15 cellular contexts compared by ENCODE assay signal in the genomic region with DNA sequence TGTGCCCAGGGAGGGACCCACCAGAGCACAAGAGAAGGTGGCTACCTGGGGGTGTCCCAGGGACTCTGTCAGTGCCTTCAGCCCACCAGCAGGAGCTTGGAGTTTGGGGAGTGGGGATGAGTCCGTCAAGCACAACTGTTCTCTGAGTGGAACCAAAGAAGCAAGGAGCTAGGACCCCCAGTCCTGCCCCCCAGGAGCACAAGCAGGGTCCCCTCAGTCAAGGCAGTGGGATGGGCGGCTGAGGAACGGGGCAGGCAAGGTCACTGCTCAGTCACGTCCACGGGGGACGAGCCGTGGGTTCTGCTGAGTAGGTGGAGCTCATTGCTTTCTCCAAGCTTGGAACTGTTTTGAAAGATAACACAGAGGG. TPM values are rescaled to one million over a fixed set of nuclear protein-coding genes. Genes with fewer than 3 reads are reported as not detected.
DNase-seq lines count a peak whose midpoint lies in the region; ATAC-seq and TF ChIP-seq lines count a peak whose summit lies in the region.
"Had no signal": no experiment of that assay in that cellular context is flagged by ENCODE, and none has a peak within 500 bp of the region (broad histone marks: within the 10 kb centered on the region; RNA-seq: fewer than 3 reads in every experiment).

No MANE protein-coding gene starts in this region.

- peaks cover 25 to 28% of the 10 kb centered on the region in 2 donors for H3K4me1 Mint-ChIP-seq in effector memory CD8-positive, alpha-beta T cell (ENCODE audit: low read depth in 2 of 2)

- H3K27ac Mint-ChIP-seq in effector memory CD8-positive, alpha-beta T cell = peak overlapping the region; percentile 87 to 88

- H3K4me1 ChIP-seq in RWPE2 (ENCODE audit: insufficient read depth, poor library complexity, severe bottlenecking) (no peaks in the 10 kb centered on the region), spleen (peaks cover 18 to 62% (median 54%) of the 10 kb centered on the region in 6 donors)

- TF ChIP-seq POLR2A in spleen (IDR thresholded peaks at IDR 0.05) = no peak

- WGBS in spleen, 5 donors = 39 to 61% (median 58%) methylated on average over 6 to 7 of the region's 7 CpGs

- TF ChIP-seq CTCF in RWPE2 (IDR thresholded peaks at IDR 0.05; ENCODE audit: poor library complexity, severe bottlenecking) (no peak), spleen (IDR thresholded peaks at IDR 0.05 in 8 of 11, conservative IDR thresholded peaks at IDR 0.05 in 3 of 11) (no peak)

- H3K27me3 Mint-ChIP-seq in effector memory CD8-positive, alpha-beta T cell = no peaks in the 10 kb centered on the region
- H3K27me3 Mint-ChIP-seq: CD4-positive, alpha-beta memory T cell had no signal

- ATAC-seq in RWPE2 (ENCODE audit: low read depth) = no peak
- no peak for ATAC-seq in effector memory CD8-positive, alpha-beta T cell (replicated peaks)
- no peak for ATAC-seq in GM21367 (IDR thresholded peaks at IDR 0.05; ENCODE audit: unreplicated experiment)
- no peak for ATAC-seq in SK-N-SH treated with all-trans-retinoic acid at 6 μM for 48 hours
- ATAC-seq: gastroesophageal sphincter, right cardiac atrium had no signal

- no peak overlapping the region for H3K27ac ChIP-seq in RWPE2 (ENCODE audit: poor library complexity, severe bottlenecking)
- peak overlapping the region in 7 of 8 donors; percentile 19 to 87 (median 66) for H3K27ac ChIP-seq in spleen
- H3K27ac ChIP-seq: gastroesophageal sphincter had no signal

- intact Hi-C loops in spleen (cut with DNase I; ENCODE audit: low total_unique reads) = no loop called here

- DNase-seq in H7 (peak; percentile 40), RWPE2 (ENCODE audit: low spot score) (peak; percentile 36), spleen (peak; percentile 75), NCI-H1092 treated with DMSO at 0.1 percent for 48 hours (lab: John Stamatoyannopoulos, UW) (no peak)
- DNase-seq in effector memory CD8-positive, alpha-beta T cell = no peak
- DNase-seq: activated T-cell treated with anti-CD3 and anti-CD28 coated beads for 4 hours; anterior cingulate cortex; CD4-positive, alpha-beta memory T cell; NCI-H1417 treated with DMSO at 0.1 percent for 48 hours; SHP77 treated with DMSO at 0.1 percent for 48 hours had no signal

- peak overlapping the region in 1 of 2 donors; percentile 73 for H3K4me3 Mint-ChIP-seq in effector memory CD8-positive, alpha-beta T cell

- H3K36me3 ChIP-seq in H7 (replicated peaks; ENCODE audit: control insufficient read depth, insufficient read depth, low read length) = peaks cover 45% of the 10 kb centered on the region
- no peaks in the 10 kb centered on the region; the same call in 1 of the 2 replicates for H3K36me3 ChIP-seq in RWPE2 (ENCODE audit: low read depth)
- peaks cover 0 to 55% (median 17%) of the 10 kb centered on the region in 6 donors for H3K36me3 ChIP-seq in spleen

- peaks cover 14% of the 10 kb centered on the region for H3K36me3 Mint-ChIP-seq in effector memory CD8-positive, alpha-beta T cell (ENCODE audit: insufficient read depth)

- H3K4me3 ChIP-seq in H7 (ENCODE audit: insufficient read depth, low read depth, low read length) (no peak overlapping the region), RWPE2 (ENCODE audit: severe bottlenecking) (no peak overlapping the region), spleen (no peak overlapping the region)
- H3K4me3 ChIP-seq: gastroesophageal sphincter had no signal

- H3K9me3 ChIP-seq in RWPE2 (ENCODE audit: severe bottlenecking) = no peaks in the 10 kb centered on the region
- H3K9me3 ChIP-seq in spleen = no peaks in the 10 kb centered on the region
- H3K9me3 ChIP-seq: gastroesophageal sphincter had no signal

- H3K27me3 ChIP-seq in H7 (ENCODE audit: control insufficient read depth, insufficient read depth, low read length) (no peaks in the 10 kb centered on the region), RWPE2 (ENCODE audit: insufficient read depth, poor library complexity, severe bottlenecking) (no peaks in the 10 kb centered on the region), spleen (replicated peaks in 1 of 7) (no peaks in the 10 kb centered on the region)
- H3K27me3 ChIP-seq: gastroesophageal sphincter had no signal

- no peaks in the 10 kb centered on the region for H3K9me3 Mint-ChIP-seq in effector memory CD8-positive, alpha-beta T cell
- H3K9me3 Mint-ChIP-seq: CD4-positive, alpha-beta memory T cell had no signal

TF ChIP-seq in SK-N-SH treated with all-trans-retinoic acid at 6 μM for 48 hours, 23 proteins besides CTCF, POLR2A, EP300 and RAD21:
- TF ChIP-seq PPARA (CRISPR knock-in tag; IDR thresholded peaks at IDR 0.05; ENCODE audit: borderline replicate concordance) = no peak
- no peak for TF ChIP-seq BACH2 (CRISPR knock-in tag; IDR thresholded peaks at IDR 0.05; ENCODE audit: borderline replicate concordance)
- no peak for TF ChIP-seq ARNTL (CRISPR knock-in tag; IDR thresholded peaks at IDR 0.05; ENCODE audit: borderline replicate concordance, low read depth)
- TF ChIP-seq ZFP30 (CRISPR knock-in tag; IDR thresholded peaks at IDR 0.05) = no peak
- no peak for TF ChIP-seq OSR1 (CRISPR knock-in tag; IDR thresholded peaks at IDR 0.05)
- TF ChIP-seq GLIS3 (CRISPR knock-in tag; IDR thresholded peaks at IDR 0.05) = no peak
- TF ChIP-seq ZC3H10 (CRISPR knock-in tag; IDR thresholded peaks at IDR 0.05) = no peak
- TF ChIP-seq, protein P1, sequence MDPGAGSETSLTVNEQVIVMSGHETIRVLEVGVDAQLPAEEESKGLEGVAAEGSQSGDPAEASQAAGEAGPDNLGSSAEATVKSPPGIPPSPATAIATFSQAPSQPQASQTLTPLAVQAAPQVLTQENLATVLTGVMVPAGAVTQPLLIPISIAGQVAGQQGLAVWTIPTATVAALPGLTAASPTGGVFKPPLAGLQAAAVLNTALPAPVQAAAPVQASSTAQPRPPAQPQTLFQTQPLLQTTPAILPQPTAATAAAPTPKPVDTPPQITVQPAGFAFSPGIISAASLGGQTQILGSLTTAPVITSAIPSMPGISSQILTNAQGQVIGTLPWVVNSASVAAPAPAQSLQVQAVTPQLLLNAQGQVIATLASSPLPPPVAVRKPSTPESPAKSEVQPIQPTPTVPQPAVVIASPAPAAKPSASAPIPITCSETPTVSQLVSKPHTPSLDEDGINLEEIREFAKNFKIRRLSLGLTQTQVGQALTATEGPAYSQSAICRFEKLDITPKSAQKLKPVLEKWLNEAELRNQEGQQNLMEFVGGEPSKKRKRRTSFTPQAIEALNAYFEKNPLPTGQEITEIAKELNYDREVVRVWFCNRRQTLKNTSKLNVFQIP (CRISPR knock-in tag; IDR thresholded peaks at IDR 0.05; ENCODE audit: borderline replicate concordance, low read depth) = no peak
- TF ChIP-seq SNAI2 (CRISPR knock-in tag; IDR thresholded peaks at IDR 0.05) = no peak
- no peak for TF ChIP-seq ISL1 (CRISPR knock-in tag; IDR thresholded peaks at IDR 0.05)
- no peak for TF ChIP-seq RARB (CRISPR knock-in tag; IDR thresholded peaks at IDR 0.05)

RNA-seq across cellular contexts. Expression of a gene that starts 13.8 kb away (rescaled TPM):
- 392 and 393 TPM in 2 replicates for total RNA-seq in H7 (2014; rRNA removed; shearing (Covaris generic))
- total RNA-seq in spleen = 100 to 1,000 TPM in 2 of 7 donors, 10 to 100 TPM in 5; 58.5 to 150 (median 87.6) TPM
- polyA plus RNA-seq in spleen = 100 to 1,000 TPM in 2 of 3 donors, 10 to 100 TPM in 1; 97.5 to 148 (median 108) TPM

RNA-seq across cellular contexts. Expression of a gene that starts 46.5 kb away (rescaled TPM):
- 0.04 TPM in 1 of 2 replicates, not detected in the other for total RNA-seq in H7 (2014; rRNA removed; shearing (Covaris generic))
- total RNA-seq in spleen = 1 to 10 TPM; 2.5 to 6.8 (median 5.2) TPM
- polyA plus RNA-seq in spleen = 1 to 10 TPM in 2 of 3 donors, under 1 TPM in 1; 0.86 to 2.0 (median 1.7) TPM
- polyA plus RNA-seq: keratinocyte, right cardiac atrium had no signal

Comparison
In these comparisons a context has a peak if more than half of its experiments do, and no peak if none do; other contexts are left out.
1. DNase-seq: peak in H7 (single experiment), RWPE2 (single experiment) and spleen (single experiment); none in effector memory CD8-positive, alpha-beta T cell (0 of 3) and NCI-H1092 treated with DMSO at 0.1 percent for 48 hours (single experiment).